ENCODE assay signal across 1 cellular context in genomic region chr20:62065669-62066338, GRCh38.
TF ChIP-seq lines count a peak whose summit lies in the region.

TSS of gene TAF4 (minus strand) at chr20:62065881. CDS start at chr20:62065810, 71 bp downstream.

TF ChIP-seq in HepG2, 621 proteins besides CTCF, POLR2A, EP300 and RAD21 (continued from another document and continues in another):
- TF ChIP-seq ARID4A (CRISPR knock-in tag; IDR thresholded peaks at IDR 0.05; ENCODE audit: borderline replicate concordance): no peak; the same call in 1 of the 2 replicates
- TF ChIP-seq HMGXB4 (CRISPR knock-in tag; IDR thresholded peaks at IDR 0.05; ENCODE audit: borderline replicate concordance in 1 of 2, low read depth in 1 of 2): peak; percentile 49 to 58; a peak in 2 of 4 replicates
- TF ChIP-seq HINFP (CRISPR knock-in tag; IDR thresholded peaks at IDR 0.05; ENCODE audit: low read depth): peak; percentile 43; the same call in 1 of the 2 replicates
- TF ChIP-seq SOX6 (IDR thresholded peaks at IDR 0.05): no peak
- TF ChIP-seq SOX6 (CRISPR knock-in tag; IDR thresholded peaks at IDR 0.05): no peak
- peak; percentile 48; the same call in 1 of the 2 replicates for TF ChIP-seq SOX13 (IDR thresholded peaks at IDR 0.05)
- no peak for TF ChIP-seq SOX13 (CRISPR knock-in tag; conservative IDR thresholded peaks at IDR 0.05 in 1 of 2, IDR thresholded peaks at IDR 0.05 in 1 of 2)
- no peak for TF ChIP-seq ZNF484 (CRISPR knock-in tag; IDR thresholded peaks at IDR 0.05; ENCODE audit: borderline replicate concordance, low read depth)
- TF ChIP-seq ZNF567 (CRISPR knock-in tag; IDR thresholded peaks at IDR 0.05; ENCODE audit: borderline replicate concordance): no peak
- TF ChIP-seq SAFB2 (CRISPR knock-in tag; IDR thresholded peaks at IDR 0.05; ENCODE audit: borderline replicate concordance, low read depth): no peak
- TF ChIP-seq TSC22D2 (CRISPR knock-in tag; IDR thresholded peaks at IDR 0.05; ENCODE audit: borderline replicate concordance): peak; percentile 70; the same call in 1 of the 2 replicates
- 0 out of 2 replicates have a peak, but pooled peaks have one; percentile 32 for TF ChIP-seq ETV5 (CRISPR knock-in tag; IDR thresholded peaks at IDR 0.05; ENCODE audit: borderline replicate concordance)
- TF ChIP-seq STAG1 (CRISPR knock-in tag; IDR thresholded peaks at IDR 0.05): peak; percentile 18; the same call in 1 of the 2 replicates
- peak; percentile 95 for TF ChIP-seq YY1 (IDR thresholded peaks at IDR 0.05; ENCODE audit: insufficient read depth, insufficient replicate concordance, low read depth, low read length)
- peak; percentile 32; the same call in 1 of the 2 replicates for TF ChIP-seq BHLHE40 (IDR thresholded peaks at IDR 0.05; ENCODE audit: low read length)
- no peak for TF ChIP-seq AHR (CRISPR knock-in tag; IDR thresholded peaks at IDR 0.05)
- peak; percentile 76; the same call in 1 of the 2 replicates for TF ChIP-seq ZSCAN21 (CRISPR knock-in tag; IDR thresholded peaks at IDR 0.05; ENCODE audit: borderline replicate concordance)
- no peak for TF ChIP-seq SOX5 (CRISPR knock-in tag; IDR thresholded peaks at IDR 0.05; ENCODE audit: borderline replicate concordance)
- TF ChIP-seq RBFOX2 (IDR thresholded peaks at IDR 0.05; ENCODE audit: low read depth, low read length): peak; percentile 92
- peak; percentile 58; the same call in 1 of the 2 replicates for TF ChIP-seq TOPORS (CRISPR knock-in tag; IDR thresholded peaks at IDR 0.05)
- TF ChIP-seq ZNF138 (CRISPR knock-in tag; IDR thresholded peaks at IDR 0.05; ENCODE audit: low read depth): peak; percentile 64
- TF ChIP-seq ZUFSP (CRISPR knock-in tag; IDR thresholded peaks at IDR 0.05; ENCODE audit: borderline replicate concordance): no peak
- TF ChIP-seq CENPT (CRISPR knock-in tag; IDR thresholded peaks at IDR 0.05; ENCODE audit: low read depth): no peak
- no peak for TF ChIP-seq ESRRA (CRISPR knock-in tag; IDR thresholded peaks at IDR 0.05; ENCODE audit: low read depth)
- TF ChIP-seq MXD4 (CRISPR knock-in tag; IDR thresholded peaks at IDR 0.05): peak; percentile 39; the same call in 1 of the 2 replicates
- peak; percentile 56 for TF ChIP-seq SP4 (CRISPR knock-in tag; IDR thresholded peaks at IDR 0.05)
- TF ChIP-seq ARHGAP35 (CRISPR knock-in tag; IDR thresholded peaks at IDR 0.05; ENCODE audit: borderline replicate concordance): 0 out of 2 replicates have a peak, but pooled peaks have one; percentile 42
- peak; percentile 62; the same call in 1 of the 2 replicates for TF ChIP-seq ZNF639 (CRISPR knock-in tag; conservative IDR thresholded peaks at IDR 0.05)
- TF ChIP-seq ZNF792 (CRISPR knock-in tag; IDR thresholded peaks at IDR 0.05): peak; percentile 84
- peak; percentile 80; the same call in 1 of the 2 replicates for TF ChIP-seq KLF15 (CRISPR knock-in tag; IDR thresholded peaks at IDR 0.05; ENCODE audit: borderline replicate concordance)
- TF ChIP-seq ZNF329 (CRISPR knock-in tag; IDR thresholded peaks at IDR 0.05; ENCODE audit: low read depth): peak; percentile 60
- peak in 1 of 2 experiments; percentile 44; a peak in 1 of 4 replicates for TF ChIP-seq KLF16 (CRISPR knock-in tag; IDR thresholded peaks at IDR 0.05)
- TF ChIP-seq NKX3-1 (CRISPR knock-in tag; IDR thresholded peaks at IDR 0.05): 0 out of 2 replicates have a peak, but pooled peaks have one; percentile 9
- no peak for TF ChIP-seq DZIP1 (CRISPR knock-in tag; IDR thresholded peaks at IDR 0.05)
- TF ChIP-seq SKI (IDR thresholded peaks at IDR 0.05; ENCODE audit: partially characterized antibody): peak; percentile 67
- peak; percentile 30; the same call in 1 of the 2 replicates for TF ChIP-seq ZNF451 (CRISPR knock-in tag; IDR thresholded peaks at IDR 0.05)
- TF ChIP-seq ZNF556 (CRISPR knock-in tag; IDR thresholded peaks at IDR 0.05; ENCODE audit: borderline replicate concordance): peak; percentile 61; the same call in 1 of the 2 replicates
- TF ChIP-seq HDAC2 (CRISPR knock-in tag; IDR thresholded peaks at IDR 0.05): no peak
- TF ChIP-seq MEIS2 (CRISPR knock-in tag; IDR thresholded peaks at IDR 0.05): peak; percentile 76; the same call in 1 of the 2 replicates
- 0 out of 2 replicates have a peak, but pooled peaks have one; percentile 27 for TF ChIP-seq RARA (CRISPR knock-in tag; IDR thresholded peaks at IDR 0.05)
- no peak for TF ChIP-seq ZNF543 (CRISPR knock-in tag; IDR thresholded peaks at IDR 0.05)
- TF ChIP-seq SIN3A (IDR thresholded peaks at IDR 0.05; ENCODE audit: borderline replicate concordance, low read depth, low read length): 0 out of 2 replicates have a peak, but pooled peaks have one; percentile 26
- TF ChIP-seq ZFP90 (CRISPR knock-in tag; IDR thresholded peaks at IDR 0.05; ENCODE audit: borderline replicate concordance): 0 out of 2 replicates have a peak, but pooled peaks have one; percentile 50
- TF ChIP-seq ZNF580 (CRISPR knock-in tag; IDR thresholded peaks at IDR 0.05; ENCODE audit: borderline replicate concordance, low read depth): peak; percentile 36; the same call in 1 of the 2 replicates
- TF ChIP-seq ZBTB38 (CRISPR knock-in tag; IDR thresholded peaks at IDR 0.05): peak; percentile 22; the same call in 1 of the 2 replicates
- TF ChIP-seq ZBTB2 (CRISPR knock-in tag; IDR thresholded peaks at IDR 0.05; ENCODE audit: low read depth): peak; percentile 78; the same call in 1 of the 2 replicates
- TF ChIP-seq ZNF784 (CRISPR knock-in tag; IDR thresholded peaks at IDR 0.05; ENCODE audit: borderline replicate concordance): no peak
